11 cellular contexts compared by ENCODE assay signal in genomic region chr15:92924216-92924615, GRCh38. TPM values are rescaled to one million over a fixed set of nuclear protein-coding genes. Genes with fewer than 3 reads are reported as not detected.
DNase-seq lines count a peak whose midpoint lies in the region; ATAC-seq, FAIRE-seq and TF ChIP-seq lines count a peak whose summit lies in the region.
"Had no signal": no experiment of that assay in that cellular context is flagged by ENCODE, and none has a peak within 500 bp of the region (broad histone marks: within the 10 kb centered on the region; RNA-seq: fewer than 3 reads in every experiment).

No MANE protein-coding gene starts in this region.

- no peak for DNase-seq in cardiac muscle cell (ENCODE audit: low read depth in 1 of 2, low spot score in 1 of 2)
- no peak for DNase-seq in cardiac septum (ENCODE audit: low spot score)
- DNase-seq in colonic mucosa = no peak
- DNase-seq in naive thymus-derived CD8-positive, alpha-beta T cell = no peak
- DNase-seq in type B pancreatic cell (ENCODE audit: extremely low spot score, unreplicated experiment) = no peak
- no peak for DNase-seq in frontal cortex (ENCODE audit: low spot score in 2 of 2)
- DNase-seq in occipital lobe (lab: John Stamatoyannopoulos, UW) = no peak
- no peak for DNase-seq in brain microvascular endothelial cell
- DNase-seq: activated T-cell treated with anti-CD3 and anti-CD28 coated beads, Interleukin-2, amount 50 U/mL, for 1 hour; NCI-H1105 treated with DMSO at 0.1 percent for 48 hours; stimulated activated CD4-positive, alpha-beta T cell treated with anti-CD3 and anti-CD28 coated beads, Interleukin-4, amount 100 ng/mL, for 4 hours had no signal

- intact Hi-C loops in cardiac septum (cut with DNase I) = loop anchor here (10.0 kb wide), 1 partner anchor 51 kb away; no protein-coding TSS in a partner anchor
- intact Hi-C loops in colonic mucosa (cut with DNase I) = no loop called here

- peaks cover 35% of the 10 kb centered on the region for H3K4me1 ChIP-seq in cardiac muscle cell (ENCODE audit: low read depth)
- peaks cover 30% of the 10 kb centered on the region for H3K4me1 ChIP-seq in colonic mucosa

- H3K4me3 ChIP-seq in cardiac muscle cell (no peak overlapping the region), colonic mucosa (no peak overlapping the region), brain microvascular endothelial cell (ENCODE audit: low read depth, low read length) (no peak overlapping the region)

- H3K9me3 Mint-ChIP-seq in naive thymus-derived CD8-positive, alpha-beta T cell = no peaks in the 10 kb centered on the region
- no peaks in the 10 kb centered on the region for H3K9me3 Mint-ChIP-seq in type B pancreatic cell

- no peak overlapping the region for H3K9ac ChIP-seq in colonic mucosa (ENCODE audit: low read depth in 2 of 2, low read length in 2 of 2)

- H3K4me1 Mint-ChIP-seq in naive thymus-derived CD8-positive, alpha-beta T cell = peaks cover 41 to 86% (median 79%) of the 10 kb centered on the region in 4 donors
- H3K4me1 Mint-ChIP-seq in type B pancreatic cell (ENCODE audit: unreplicated experiment) = peaks cover 35% of the 10 kb centered on the region

- ATAC-seq in naive thymus-derived CD8-positive, alpha-beta T cell = no peak

- peaks cover 10 to 88% (median 22%) of the 10 kb centered on the region in 3 donors for H3K36me3 Mint-ChIP-seq in naive thymus-derived CD8-positive, alpha-beta T cell
- H3K36me3 Mint-ChIP-seq in type B pancreatic cell = peaks cover 57% of the 10 kb centered on the region

- H3K27me3 Mint-ChIP-seq in naive thymus-derived CD8-positive, alpha-beta T cell = no peaks in the 10 kb centered on the region
- H3K27me3 Mint-ChIP-seq in type B pancreatic cell = no peaks in the 10 kb centered on the region

- in situ Hi-C loops in brain microvascular endothelial cell (cut with HindIII; ENCODE audit: low pct_ligation_motif_present, low sequenced_read_pairs) = no loop called here

- peak overlapping the region; percentile 45 to 90 (median 84) for H3K27ac Mint-ChIP-seq in naive thymus-derived CD8-positive, alpha-beta T cell
- H3K27ac Mint-ChIP-seq in type B pancreatic cell = peak overlapping the region; percentile 60

- no peaks in the 10 kb centered on the region for H3K27me3 ChIP-seq in cardiac muscle cell
- no peaks in the 10 kb centered on the region for H3K27me3 ChIP-seq in colonic mucosa
- no peaks in the 10 kb centered on the region for H3K27me3 ChIP-seq in brain microvascular endothelial cell (replicated peaks)

- H3K9me3 ChIP-seq in cardiac muscle cell (ENCODE audit: low read depth) (no peaks in the 10 kb centered on the region), colonic mucosa (no peaks in the 10 kb centered on the region)

- FAIRE-seq in frontal cortex (lab: Jason Lieb, UNC) = no peak

- peak overlapping the region in 7 of 10 donors; percentile 13 to 61 (median 51) for H3K4me3 Mint-ChIP-seq in naive thymus-derived CD8-positive, alpha-beta T cell
- no peak overlapping the region for H3K4me3 Mint-ChIP-seq in type B pancreatic cell

- H3K27ac ChIP-seq in cardiac muscle cell = peak overlapping the region; percentile 59
- H3K27ac ChIP-seq in colonic mucosa = peak overlapping the region; percentile 29
- no peak overlapping the region for H3K27ac ChIP-seq in brain microvascular endothelial cell

- no peak for TF ChIP-seq CTCF in cardiac muscle cell (IDR thresholded peaks at IDR 0.05; ENCODE audit: low read depth, low read length)
- no peak for TF ChIP-seq CTCF in colonic mucosa (IDR thresholded peaks at IDR 0.05)
- no peak for TF ChIP-seq CTCF in type B pancreatic cell (conservative IDR thresholded peaks at IDR 0.05)
- no peak for TF ChIP-seq CTCF in brain microvascular endothelial cell (IDR thresholded peaks at IDR 0.05; ENCODE audit: low read depth, low read length, missing control alignments)

- POLR2A ChIA-PET in naive thymus-derived CD8-positive, alpha-beta T cell (lab: Charles Lee) = interaction anchor here (0.6 to 2.1 kb wide), 3 partner anchors 24 to 116 kb away, joined by 3 to 11 read pairs (median 9); partner anchors contain the start of gene CHD2

- H3K36me3 ChIP-seq in cardiac muscle cell (peaks cover 56% of the 10 kb centered on the region), colonic mucosa (peaks cover 4% of the 10 kb centered on the region), brain microvascular endothelial cell (replicated peaks) (peaks cover 64% of the 10 kb centered on the region)

RNA-seq across cellular contexts. Expression of gene CHD2, which starts 24.1 kb away (rescaled TPM):
- 49.5 and 118 TPM in 2 replicates for total RNA-seq in cardiac muscle cell
- 60.8 and 90.6 TPM in 2 replicates for polyA plus RNA-seq in cardiac muscle cell
- total RNA-seq in cardiac septum = 59.5 TPM
- total RNA-seq in colonic mucosa = 100 to 1,000 TPM in 1 of 2 donors, 10 to 100 TPM in 1; 87.5 to 121 TPM
- total RNA-seq in naive thymus-derived CD8-positive, alpha-beta T cell = 100 to 1,000 TPM; 415 to 427 TPM
- 100 to 1,000 TPM in 1 of 3 donors, 10 to 100 TPM in 2; 53.1 to 101 (median 68.1) TPM for polyA plus RNA-seq in naive thymus-derived CD8-positive, alpha-beta T cell
- total RNA-seq in type B pancreatic cell (ENCODE audit: low replicate concordance) = 123 and 135 TPM in 2 replicates
- 108 TPM for total RNA-seq in frontal cortex
- 165 TPM for total RNA-seq in occipital lobe
